Comparison of ENCODE assay signal across 12 cellular contexts in the genomic region with DNA sequence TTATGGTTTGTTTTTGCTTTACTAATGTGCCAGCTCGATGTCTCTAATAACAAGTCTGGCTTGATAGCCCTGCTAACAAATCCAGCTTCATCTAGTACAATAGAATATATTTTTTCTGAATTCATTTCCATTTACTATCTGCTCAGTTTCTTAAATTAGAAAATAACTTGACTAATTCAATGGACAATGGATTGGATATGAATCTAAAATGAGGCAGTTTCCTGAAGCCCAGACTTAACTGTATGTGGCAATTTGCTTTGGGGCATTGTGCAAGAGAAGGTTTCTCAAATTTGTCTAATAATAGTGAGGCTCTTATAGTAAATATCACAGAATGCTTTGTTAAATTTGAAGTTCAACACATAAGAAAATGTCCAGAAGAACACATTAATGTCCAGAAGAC.
"Had no signal": no experiment of that assay in that cellular context is flagged by ENCODE, and none has a peak within 500 bp of the region (broad histone marks: within the 10 kb centered on the region; RNA-seq: fewer than 3 reads in every experiment).

No MANE protein-coding gene starts in this region.

- DNase-seq: activated CD4-positive, alpha-beta T cell treated with anti-CD3 and anti-CD28 coated beads, Interleukin-2, amount 50 U/mL, for 4 hours; activated CD4-positive, CD25-positive, alpha-beta regulatory T cell treated with anti-CD3 and anti-CD28 coated beads, Interleukin-2, amount 50 U/mL, for 72 hours; activated effector memory CD4-positive, alpha-beta T cell treated with anti-CD3 and anti-CD28 coated beads, Interleukin-2, amount 50 U/mL, for 16 hours; activated T-cell treated with anti-CD3 and anti-CD28 coated beads, Interleukin-2, amount 50 U/mL, for 4 hours; anterior cingulate cortex; left colon; natural killer cell; right cardiac atrium; stimulated activated CD4-positive, alpha-beta T cell treated with anti-CD3 and anti-CD28 coated beads, Interleukin-2, amount 100 ng/mL, for 24 hours; stimulated activated naive B cell treated with anti-CD40 and anti-IgM and Interleukin-4, amounts not matched to agents 10 μg/mL and 1 μg/mL and 100 μg/mL, for 72 hours; substantia nigra; trophoblast cell had no signal
